2 cellular contexts compared by ENCODE assay signal in the genomic region with DNA sequence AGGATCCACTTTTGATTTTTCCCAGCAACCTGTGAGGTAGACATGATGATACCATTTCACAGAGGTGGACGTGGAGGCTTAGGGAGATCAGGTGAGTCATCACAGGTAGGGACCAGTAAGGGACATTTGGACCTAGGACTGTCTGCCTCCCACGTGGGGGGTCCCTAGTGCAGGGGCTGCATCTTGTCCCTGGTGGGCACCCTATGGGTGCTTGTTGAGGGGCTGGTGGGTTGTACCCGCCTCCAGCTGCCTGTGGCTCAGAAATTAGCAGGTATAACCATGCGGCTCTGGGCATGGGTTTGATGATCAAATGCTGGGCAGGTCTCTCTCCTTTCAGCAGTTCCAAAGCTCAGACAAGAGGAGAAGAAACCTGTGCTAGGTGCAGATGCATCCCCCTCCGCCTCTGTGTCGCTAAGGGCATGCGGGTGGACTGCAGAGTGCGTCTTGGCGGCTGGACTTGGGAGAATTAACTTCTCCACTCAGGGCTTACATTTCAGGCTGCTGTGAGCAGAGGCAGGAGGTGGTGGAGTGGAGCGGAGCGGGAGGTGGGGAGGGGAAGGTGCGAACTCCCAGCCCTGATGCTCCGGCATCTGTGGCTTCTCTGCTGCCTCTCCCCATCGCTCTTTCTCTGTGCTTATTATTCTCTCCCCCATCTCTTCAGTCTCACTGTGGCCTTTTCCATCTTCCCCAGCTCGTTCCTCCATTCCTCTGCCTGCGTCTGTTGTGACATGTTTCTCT.
TF ChIP-seq lines count a peak whose summit lies in the region.

No MANE protein-coding gene starts in this region.

TF ChIP-seq in GM23338, 12 proteins besides CTCF, POLR2A, EP300 and RAD21 (continues in another document):
- TF ChIP-seq ZNF114 (CRISPR knock-in tag; IDR thresholded peaks at IDR 0.05): no peak
- no peak for TF ChIP-seq JUNB (IDR thresholded peaks at IDR 0.05; ENCODE audit: unreplicated experiment)
- TF ChIP-seq EZH2 (IDR thresholded peaks at IDR 0.05; ENCODE audit: low read depth, unreplicated experiment): no peak
- no peak for TF ChIP-seq POLR2AphosphoS5 (IDR thresholded peaks at IDR 0.05; ENCODE audit: low read depth)
- no peak for TF ChIP-seq CREB1 (CRISPR knock-in tag; IDR thresholded peaks at IDR 0.05; ENCODE audit: low read depth)
- no peak for TF ChIP-seq STAT1 (IDR thresholded peaks at IDR 0.05; ENCODE audit: unreplicated experiment)
- TF ChIP-seq, protein P1, sequence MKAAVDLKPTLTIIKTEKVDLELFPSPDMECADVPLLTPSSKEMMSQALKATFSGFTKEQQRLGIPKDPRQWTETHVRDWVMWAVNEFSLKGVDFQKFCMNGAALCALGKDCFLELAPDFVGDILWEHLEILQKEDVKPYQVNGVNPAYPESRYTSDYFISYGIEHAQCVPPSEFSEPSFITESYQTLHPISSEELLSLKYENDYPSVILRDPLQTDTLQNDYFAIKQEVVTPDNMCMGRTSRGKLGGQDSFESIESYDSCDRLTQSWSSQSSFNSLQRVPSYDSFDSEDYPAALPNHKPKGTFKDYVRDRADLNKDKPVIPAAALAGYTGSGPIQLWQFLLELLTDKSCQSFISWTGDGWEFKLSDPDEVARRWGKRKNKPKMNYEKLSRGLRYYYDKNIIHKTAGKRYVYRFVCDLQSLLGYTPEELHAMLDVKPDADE (IDR thresholded peaks at IDR 0.05): no peak
- TF ChIP-seq, protein P2, sequence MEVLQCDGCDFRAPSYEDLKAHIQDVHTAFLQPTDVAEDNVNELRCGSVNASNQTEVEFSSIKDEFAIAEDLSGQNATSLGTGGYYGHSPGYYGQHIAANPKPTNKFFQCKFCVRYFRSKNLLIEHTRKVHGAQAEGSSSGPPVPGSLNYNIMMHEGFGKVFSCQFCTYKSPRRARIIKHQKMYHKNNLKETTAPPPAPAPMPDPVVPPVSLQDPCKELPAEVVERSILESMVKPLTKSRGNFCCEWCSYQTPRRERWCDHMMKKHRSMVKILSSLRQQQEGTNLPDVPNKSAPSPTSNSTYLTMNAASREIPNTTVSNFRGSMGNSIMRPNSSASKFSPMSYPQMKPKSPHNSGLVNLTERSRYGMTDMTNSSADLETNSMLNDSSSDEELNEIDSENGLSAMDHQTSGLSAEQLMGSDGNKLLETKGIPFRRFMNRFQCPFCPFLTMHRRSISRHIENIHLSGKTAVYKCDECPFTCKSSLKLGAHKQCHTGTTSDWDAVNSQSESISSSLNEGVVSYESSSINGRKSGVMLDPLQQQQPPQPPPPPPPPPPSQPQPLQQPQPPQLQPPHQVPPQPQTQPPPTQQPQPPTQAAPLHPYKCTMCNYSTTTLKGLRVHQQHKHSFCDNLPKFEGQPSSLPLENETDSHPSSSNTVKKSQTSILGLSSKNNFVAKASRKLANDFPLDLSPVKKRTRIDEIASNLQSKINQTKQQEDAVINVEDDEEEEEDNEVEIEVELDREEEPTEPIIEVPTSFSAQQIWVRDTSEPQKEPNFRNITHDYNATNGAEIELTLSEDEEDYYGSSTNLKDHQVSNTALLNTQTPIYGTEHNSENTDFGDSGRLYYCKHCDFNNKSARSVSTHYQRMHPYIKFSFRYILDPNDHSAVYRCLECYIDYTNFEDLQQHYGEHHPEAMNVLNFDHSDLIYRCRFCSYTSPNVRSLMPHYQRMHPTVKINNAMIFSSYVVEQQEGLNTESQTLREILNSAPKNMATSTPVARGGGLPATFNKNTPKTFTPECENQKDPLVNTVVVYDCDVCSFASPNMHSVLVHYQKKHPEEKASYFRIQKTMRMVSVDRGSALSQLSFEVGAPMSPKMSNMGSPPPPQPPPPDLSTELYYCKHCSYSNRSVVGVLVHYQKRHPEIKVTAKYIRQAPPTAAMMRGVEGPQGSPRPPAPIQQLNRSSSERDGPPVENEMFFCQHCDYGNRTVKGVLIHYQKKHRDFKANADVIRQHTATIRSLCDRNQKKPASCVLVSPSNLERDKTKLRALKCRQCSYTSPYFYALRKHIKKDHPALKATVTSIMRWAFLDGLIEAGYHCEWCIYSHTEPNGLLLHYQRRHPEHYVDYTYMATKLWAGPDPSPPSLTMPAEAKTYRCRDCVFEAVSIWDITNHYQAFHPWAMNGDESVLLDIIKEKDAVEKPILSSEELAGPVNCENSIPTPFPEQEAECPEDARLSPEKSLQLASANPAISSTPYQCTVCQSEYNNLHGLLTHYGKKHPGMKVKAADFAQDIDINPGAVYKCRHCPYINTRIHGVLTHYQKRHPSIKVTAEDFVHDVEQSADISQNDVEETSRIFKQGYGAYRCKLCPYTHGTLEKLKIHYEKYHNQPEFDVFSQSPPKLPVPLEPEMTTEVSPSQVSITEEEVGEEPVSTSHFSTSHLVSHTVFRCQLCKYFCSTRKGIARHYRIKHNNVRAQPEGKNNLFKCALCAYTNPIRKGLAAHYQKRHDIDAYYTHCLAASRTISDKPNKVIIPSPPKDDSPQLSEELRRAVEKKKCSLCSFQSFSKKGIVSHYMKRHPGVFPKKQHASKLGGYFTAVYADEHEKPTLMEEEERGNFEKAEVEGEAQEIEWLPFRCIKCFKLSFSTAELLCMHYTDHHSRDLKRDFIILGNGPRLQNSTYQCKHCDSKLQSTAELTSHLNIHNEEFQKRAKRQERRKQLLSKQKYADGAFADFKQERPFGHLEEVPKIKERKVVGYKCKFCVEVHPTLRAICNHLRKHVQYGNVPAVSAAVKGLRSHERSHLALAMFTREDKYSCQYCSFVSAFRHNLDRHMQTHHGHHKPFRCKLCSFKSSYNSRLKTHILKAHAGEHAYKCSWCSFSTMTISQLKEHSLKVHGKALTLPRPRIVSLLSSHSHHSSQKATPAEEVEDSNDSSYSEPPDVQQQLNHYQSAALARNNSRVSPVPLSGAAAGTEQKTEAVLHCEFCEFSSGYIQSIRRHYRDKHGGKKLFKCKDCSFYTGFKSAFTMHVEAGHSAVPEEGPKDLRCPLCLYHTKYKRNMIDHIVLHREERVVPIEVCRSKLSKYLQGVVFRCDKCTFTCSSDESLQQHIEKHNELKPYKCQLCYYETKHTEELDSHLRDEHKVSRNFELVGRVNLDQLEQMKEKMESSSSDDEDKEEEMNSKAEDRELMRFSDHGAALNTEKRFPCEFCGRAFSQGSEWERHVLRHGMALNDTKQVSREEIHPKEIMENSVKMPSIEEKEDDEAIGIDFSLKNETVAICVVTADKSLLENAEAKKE (CRISPR knock-in tag; IDR thresholded peaks at IDR 0.05): no peak

TF ChIP-seq in endothelial cell of umbilical vein, 7 proteins besides CTCF, POLR2A, EP300 and RAD21:
- TF ChIP-seq GATA2 (IDR thresholded peaks at IDR 0.05; ENCODE audit: insufficient read depth, insufficient read length, low read depth, low read length): no peak
- TF ChIP-seq MYC (IDR thresholded peaks at IDR 0.05; ENCODE audit: low read depth, low read length): no peak
- TF ChIP-seq POLR2AphosphoS5 (IDR thresholded peaks at IDR 0.05; ENCODE audit: insufficient read depth, low read depth, low read length): no peak
- no peak for TF ChIP-seq JUN (IDR thresholded peaks at IDR 0.05; ENCODE audit: borderline replicate concordance, insufficient read depth, insufficient read length, low read depth)
- no peak for TF ChIP-seq FOS (IDR thresholded peaks at IDR 0.05; ENCODE audit: borderline replicate concordance, insufficient read depth, low read length)
- TF ChIP-seq, protein P3, sequence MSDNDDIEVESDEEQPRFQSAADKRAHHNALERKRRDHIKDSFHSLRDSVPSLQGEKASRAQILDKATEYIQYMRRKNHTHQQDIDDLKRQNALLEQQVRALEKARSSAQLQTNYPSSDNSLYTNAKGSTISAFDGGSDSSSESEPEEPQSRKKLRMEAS (IDR thresholded peaks at IDR 0.05; ENCODE audit: insufficient read depth, insufficient read length): no peak
- no peak for TF ChIP-seq EZH2 (IDR thresholded peaks at IDR 0.05; ENCODE audit: borderline replicate concordance, low read depth, low read length, severe bottlenecking)
